In genomic region chr3:196502775-196503181, GRCh38 we compare ENCODE assay signal across 8 cellular contexts. TPM values are rescaled to one million over a fixed set of nuclear protein-coding genes. Genes with fewer than 3 reads are reported as not detected.
DNase-seq lines count a peak whose midpoint lies in the region; ATAC-seq and TF ChIP-seq lines count a peak whose summit lies in the region.

No MANE protein-coding gene starts in this region.

- no peak overlapping the region for H4K5ac ChIP-seq in H9 (ENCODE audit: insufficient read length, low read depth, low read length)

- peak overlapping the region; percentile 90 for H3K27ac ChIP-seq in DOHH2 (ENCODE audit: low read depth, low read length)
- peak overlapping the region; percentile 42 for H3K27ac ChIP-seq in H9 (ENCODE audit: insufficient read length, low read depth, low read length)
- H3K27ac ChIP-seq in colonic mucosa = peak overlapping the region; percentile 98

- H2BK12ac ChIP-seq in H9 (ENCODE audit: insufficient read length, low read depth, low read length) = no peak overlapping the region

- H3K56ac ChIP-seq in H9 (ENCODE audit: insufficient read length, low read depth, low read length) = no peak overlapping the region

- H3F3A ChIP-seq in DOHH2 (ENCODE audit: control insufficient read depth, insufficient read depth) = peaks cover 9% of the 10 kb centered on the region

- H2BK120ac ChIP-seq in H9 (ENCODE audit: low read depth, low read length, poor library complexity, severe bottlenecking) = no peak overlapping the region

- H2BK20ac ChIP-seq in H9 (ENCODE audit: low read depth, low read length, poor library complexity, severe bottlenecking) = no peak overlapping the region

- no peaks in the 10 kb centered on the region for H3K27me3 Mint-ChIP-seq in H9 (ENCODE audit: low read depth)

- H3T11ph ChIP-seq in H9 (ENCODE audit: low read length) = no peak overlapping the region

- H3K18ac ChIP-seq in H9 (ENCODE audit: insufficient read length, low read depth, low read length) = no peak overlapping the region

- H3K79me2 ChIP-seq in DOHH2 (ENCODE audit: control insufficient read depth, low read length) (peaks cover 56% of the 10 kb centered on the region), H9 (ENCODE audit: insufficient read depth, low read length) (peaks cover 41% of the 10 kb centered on the region)

- H3K9ac ChIP-seq in H9 (ENCODE audit: extremely low read depth, insufficient read length, low read length) (peak overlapping the region; percentile 97), colonic mucosa (ENCODE audit: low read depth in 2 of 2, low read length in 2 of 2) (peak overlapping the region; percentile 96 to 100)

- no peak overlapping the region for H2AK5ac ChIP-seq in H9 (ENCODE audit: insufficient read length, low read length)

- H3K4me1 ChIP-seq in DOHH2 (ENCODE audit: control insufficient read depth, low read length) (peaks cover 28% of the 10 kb centered on the region), H9 (ENCODE audit: insufficient read depth, low read length) (no peaks in the 10 kb centered on the region), colonic mucosa (peaks cover 7% of the 10 kb centered on the region)

- WGBS in H9 (ENCODE audit: extremely low coverage, insufficient read length, low lambda C conversion rate) = no CpG with 5 or more reads among the region's 26 CpGs

- peaks cover 7 to 10% of the 10 kb centered on the region in 2 experiments for H3K9me3 Mint-ChIP-seq in H9

- H3K4me3 ChIP-seq in DOHH2 (ENCODE audit: low read length) = peak overlapping the region; percentile 97
- H3K4me3 ChIP-seq in colonic mucosa = peak overlapping the region; percentile 87

- H3K4me1 Mint-ChIP-seq in H9 = peaks cover 23 to 31% of the 10 kb centered on the region in 2 experiments

- H4K20me1 ChIP-seq in DOHH2 (ENCODE audit: control insufficient read depth, insufficient read depth, low read depth, low read length) (peaks cover 19% of the 10 kb centered on the region), H9 (ENCODE audit: control insufficient read depth, insufficient read depth, insufficient read length) (no peaks in the 10 kb centered on the region)

- H3K4me2 ChIP-seq in DOHH2 (ENCODE audit: low read length) (peak overlapping the region; percentile 91), H9 (ENCODE audit: insufficient read depth, insufficient read length, low read length) (peak overlapping the region; percentile 90)

- H3K9me3 ChIP-seq in DOHH2 (ENCODE audit: control insufficient read depth, insufficient read depth, low read length) = peaks cover 9% of the 10 kb centered on the region; the same call in 1 of the 2 replicates
- peaks cover 8% of the 10 kb centered on the region for H3K9me3 ChIP-seq in H9 (ENCODE audit: control insufficient read depth, low read depth, low read length)
- H3K9me3 ChIP-seq in colonic mucosa = no peaks in the 10 kb centered on the region

- H3K23me2 ChIP-seq in H9 (ENCODE audit: insufficient read length, low read depth, low read length, poor library complexity, severe bottlenecking) = peaks cover 9% of the 10 kb centered on the region

- no peak overlapping the region for H4K8ac ChIP-seq in H9 (replicated peaks; ENCODE audit: insufficient read length, low read depth, low read length)

- no peak overlapping the region for H2BK5ac ChIP-seq in H9 (ENCODE audit: insufficient read length, low read length)

- no peak overlapping the region for H3K23ac ChIP-seq in H9 (ENCODE audit: insufficient read length, low read depth, low read length)

- H3K4ac ChIP-seq in H9 (ENCODE audit: low read depth, low read length) = no peak overlapping the region

- intact Hi-C loops in colonic mucosa (cut with DNase I) (loop anchor here (2.0 kb wide), 1 partner anchor 72 kb away; no protein-coding TSS in a partner anchor), left colon (cut with DNase I, micrococcal nuclease) (no loop called here)

- H3K27me3 ChIP-seq in DOHH2 (ENCODE audit: control insufficient read depth, low read length) (no peaks in the 10 kb centered on the region), H9 (ENCODE audit: insufficient read depth, low read length) (no peaks in the 10 kb centered on the region), colonic mucosa (no peaks in the 10 kb centered on the region)

- H3K14ac ChIP-seq in H9 (ENCODE audit: insufficient read depth, low read length) = peak overlapping the region; percentile 82; the same call in 1 of the 2 replicates

- H2AFZ ChIP-seq in H9 (ENCODE audit: low read length) = no peak overlapping the region

- H2BK15ac ChIP-seq in H9 (ENCODE audit: low read depth, low read length) = no peak overlapping the region

- peaks cover 26 to 32% (median 31%) of the 10 kb centered on the region in 3 experiments for H3K36me3 Mint-ChIP-seq in H9 (ENCODE audit: insufficient read depth in 1 of 3, low read depth in 3 of 3)

- H3K79me1 ChIP-seq in H9 (ENCODE audit: insufficient read depth, low read depth, low read length, poor library complexity, severe bottlenecking) = no peaks in the 10 kb centered on the region

- no peak for DNase-seq in H9
- DNase-seq in NCI-H1092 (lab: John Stamatoyannopoulos, UW) = peak; percentile 16
- peak; percentile 70 for DNase-seq in activated CD4-positive, alpha-beta T cell treated with anti-CD3 and anti-CD28 coated beads for 48 hours
- DNase-seq in colonic mucosa = peak; percentile 65
- peak; percentile 47 to 59 for DNase-seq in left colon
- peak; percentile 13 to 29 for DNase-seq in stimulated activated CD4-positive, alpha-beta T cell treated with anti-CD3 and anti-CD28 coated beads, Interleukin-1b, Interleukin-23, amount 100 ng/mL, for 1 hour (ENCODE audit: low read depth in 2 of 2)
- no peak for DNase-seq in OCI-M2 (lab: John Stamatoyannopoulos, UW; ENCODE audit: unreplicated experiment)

- H3K9me2 ChIP-seq in DOHH2 (replicated peaks; ENCODE audit: control insufficient read depth, low read length) = no peaks in the 10 kb centered on the region

- H3K36me3 ChIP-seq in DOHH2 (ENCODE audit: control insufficient read depth, low read length) = peaks cover 45% of the 10 kb centered on the region
- H3K36me3 ChIP-seq in colonic mucosa = no peaks in the 10 kb centered on the region

- H3K4me3 Mint-ChIP-seq in H9 = peak overlapping the region; percentile 98 to 100

- no peak overlapping the region for H4K91ac ChIP-seq in H9 (ENCODE audit: insufficient read length, low read depth, low read length)

- H3K27ac Mint-ChIP-seq in H9 = peak overlapping the region; percentile 79 to 98 (median 93)

- ATAC-seq in left colon = peak; percentile 45

- peak; percentile 2 for TF ChIP-seq CTCF in DOHH2 (IDR thresholded peaks at IDR 0.05; ENCODE audit: low read depth, low read length, poor library complexity, severe bottlenecking)
- no peak for TF ChIP-seq CTCF in H9 (conservative IDR thresholded peaks at IDR 0.05)
- TF ChIP-seq CTCF in colonic mucosa (IDR thresholded peaks at IDR 0.05) = no peak

RNA-seq across cellular contexts. Expression of gene RNF168, which starts 0.8 kb away (rescaled TPM):
- total RNA-seq in H9 (2021) (64.6 and 65.5 TPM in 2 replicates), colonic mucosa (10 to 100 TPM; 30.3 to 34.2 TPM), left colon (10 to 100 TPM; 22.1 to 23.9 TPM)

RNA-seq across cellular contexts. Expression of gene SMCO1, which starts 12.4 kb away (rescaled TPM):
- total RNA-seq in H9 (2021) (not detected in 2 replicates), colonic mucosa (not detected), left colon (not detected)

Comparison
In these comparisons a context has a peak if more than half of its experiments do, and no peak if none do; other contexts are left out.
1. H3K27ac ChIP-seq: peak in every context shown above with its lines; median percentile 98 in colonic mucosa; 90 in DOHH2; 42 in H9.
2. DNase-seq: peak in NCI-H1092 (single experiment), activated CD4-positive, alpha-beta T cell treated with anti-CD3 and anti-CD28 coated beads for 48 hours (single experiment), colonic mucosa (single experiment), left colon (2 of 2) and stimulated activated CD4-positive, alpha-beta T cell treated with anti-CD3 and anti-CD28 coated beads, Interleukin-1b, Interleukin-23, amount 100 ng/mL, for 1 hour (2 of 2); none in H9 (single experiment) and OCI-M2 (single experiment).